8 cellular contexts compared by ENCODE assay signal in genomic region chr9:129336601-129337286, GRCh38.
A peak's percentile ranks its signal among the peaks of the same experiment; 100 is the strongest.
DNase-seq lines count a peak whose midpoint lies in the region; ATAC-seq and TF ChIP-seq lines count a peak whose summit lies in the region.

No MANE protein-coding gene starts in this region.

- peaks cover 16% of the 10 kb centered on the region for H3K27me3 Mint-ChIP-seq in CD4-positive, CD25-positive, alpha-beta regulatory T cell

- peaks cover 0 to 2% (median 0%) of the 10 kb centered on the region in 7 donors for H3K9me3 Mint-ChIP-seq in CD4-positive, CD25-positive, alpha-beta regulatory T cell

- DNase-seq in CD4-positive, CD25-positive, alpha-beta regulatory T cell: peak in 2 of 3 donors; percentile 21 to 47
- DNase-seq in RPMI8226 (peak; percentile 79), cerebellar cortex (ENCODE audit: low spot score) (peak; percentile 71), lung (ENCODE audit: low spot score) (peak; percentile 40), substantia nigra (lab: John Stamatoyannopoulos, UW) (peak in 7 of 49 donors; percentile 15 to 59 (median 26)), AG08395 (ENCODE audit: low spot score) (no peak)

- 2 to 7% methylated on average over 50 to 51 of the region's 51 CpGs for WGBS in lung, 2 donors

- H3K9me3 ChIP-seq in CD4-positive, CD25-positive, alpha-beta regulatory T cell (ENCODE audit: control insufficient read depth in 2 of 2, low read length in 2 of 2): no peaks in the 10 kb centered on the region
- peaks cover 0 to 2% of the 10 kb centered on the region in 2 donors for H3K9me3 ChIP-seq in lung (ENCODE audit: control insufficient read depth in 2 of 2, insufficient read depth in 1 of 2, low read length in 1 of 2)

- peak overlapping the region; percentile 32 for H3K4me3 ChIP-seq in CD4-positive, CD25-positive, alpha-beta regulatory T cell (ENCODE audit: low read depth, low read length)
- no peak overlapping the region for H3K4me3 ChIP-seq in lung

- peak; percentile 49 to 50 for ATAC-seq in CD4-positive, CD25-positive, alpha-beta regulatory T cell (ENCODE audit: low read depth in 2 of 2)
- no peak for ATAC-seq in lung (ENCODE audit: insufficient read depth, low FRiP score)
- no peak for ATAC-seq in GM18858 (IDR thresholded peaks at IDR 0.05; ENCODE audit: unreplicated experiment)
- no peak for ATAC-seq in HG02840 (IDR thresholded peaks at IDR 0.05; ENCODE audit: low FRiP score, unreplicated experiment)

- peak overlapping the region; percentile 36 to 92 (median 84) for H3K4me3 Mint-ChIP-seq in CD4-positive, CD25-positive, alpha-beta regulatory T cell

- H3K27ac ChIP-seq in CD4-positive, CD25-positive, alpha-beta regulatory T cell (ENCODE audit: insufficient read depth, low read length, poor library complexity, severe bottlenecking): no peak overlapping the region
- peak overlapping the region; percentile 0 to 87 for H3K27ac ChIP-seq in lung (ENCODE audit: low read depth in 1 of 2, low read length in 1 of 2)
- peak overlapping the region; percentile 33 for H3K27ac ChIP-seq in substantia nigra (ENCODE audit: low read depth, low read length, poor library complexity, severe bottlenecking)

- H3K4me1 ChIP-seq in CD4-positive, CD25-positive, alpha-beta regulatory T cell (ENCODE audit: control insufficient read depth, insufficient read depth, low read length, poor library complexity, severe bottlenecking): peaks cover 12% of the 10 kb centered on the region
- peaks cover 0 to 28% of the 10 kb centered on the region in 2 donors for H3K4me1 ChIP-seq in lung (ENCODE audit: control insufficient read depth in 2 of 2, insufficient read depth in 2 of 2, low read length in 2 of 2)

- no peaks in the 10 kb centered on the region for H3K27me3 ChIP-seq in CD4-positive, CD25-positive, alpha-beta regulatory T cell (ENCODE audit: control insufficient read depth, insufficient read depth, low read length)
- H3K27me3 ChIP-seq in lung (ENCODE audit: control insufficient read depth, insufficient read depth): no peaks in the 10 kb centered on the region

- TF ChIP-seq CTCF in lung (IDR thresholded peaks at IDR 0.05; ENCODE audit: control extremely low read depth, extremely low read depth): no peak

- no peaks in the 10 kb centered on the region for H3K36me3 Mint-ChIP-seq in CD4-positive, CD25-positive, alpha-beta regulatory T cell

- H3K4me1 Mint-ChIP-seq in CD4-positive, CD25-positive, alpha-beta regulatory T cell: peaks cover 4 to 27% (median 8%) of the 10 kb centered on the region in 4 donors

- no peaks in the 10 kb centered on the region for H3K36me3 ChIP-seq in CD4-positive, CD25-positive, alpha-beta regulatory T cell (ENCODE audit: control insufficient read depth, insufficient read depth, low read length)
- H3K36me3 ChIP-seq in lung (ENCODE audit: control insufficient read depth in 2 of 2, insufficient read depth in 2 of 2, low read length in 2 of 2): no peaks in the 10 kb centered on the region

- H3K27ac Mint-ChIP-seq in CD4-positive, CD25-positive, alpha-beta regulatory T cell: no peak overlapping the region

Comparison
In these comparisons a context has a peak if more than half of its experiments do, and no peak if none do; other contexts are left out.
1. ATAC-seq: peak in CD4-positive, CD25-positive, alpha-beta regulatory T cell (2 of 2); none in lung (single experiment), GM18858 (single experiment) and HG02840 (single experiment).